8 cellular contexts compared by ENCODE assay signal in genomic region chr14:103846569-103847438, GRCh38. TPM values are rescaled to one million over a fixed set of nuclear protein-coding genes. Genes with fewer than 3 reads are reported as not detected.
DNase-seq lines count a peak whose midpoint lies in the region; ATAC-seq and TF ChIP-seq lines count a peak whose summit lies in the region.

No MANE protein-coding gene starts in this region.

- no peaks in the 10 kb centered on the region for H3K9me3 Mint-ChIP-seq in activated naive CD4-positive, alpha-beta T cell treated with anti-CD3 and anti-CD28 coated beads, Interleukin-2, amount 50 U/mL, for 72 hours

- H3K27ac ChIP-seq in left ventricle myocardium inferior (replicated peaks) (peak overlapping the region; percentile 93), rectal smooth muscle tissue (ENCODE audit: low read depth, low read length) (peak overlapping the region; percentile 58)

- H3K36me3 ChIP-seq in left ventricle myocardium inferior: peaks cover 17% of the 10 kb centered on the region
- no peaks in the 10 kb centered on the region for H3K36me3 ChIP-seq in rectal smooth muscle tissue (ENCODE audit: control insufficient read depth, insufficient read depth, low read length)

- H3K9me3 ChIP-seq in left ventricle myocardium inferior (replicated peaks): no peaks in the 10 kb centered on the region

- intact Hi-C loops in left ventricle myocardium inferior (cut with micrococcal nuclease): no loop called here

- H3K27me3 ChIP-seq in left ventricle myocardium inferior (ENCODE audit: low read depth): no peaks in the 10 kb centered on the region
- no peaks in the 10 kb centered on the region for H3K27me3 ChIP-seq in rectal smooth muscle tissue (ENCODE audit: control insufficient read depth, insufficient read depth, low read length)

- H3K36me3 Mint-ChIP-seq in activated naive CD4-positive, alpha-beta T cell treated with anti-CD3 and anti-CD28 coated beads, Interleukin-2, amount 50 U/mL, for 72 hours: peaks cover 0 to 4% of the 10 kb centered on the region in 2 donors

- DNase-seq in NK-92 treated with Interleukin-12 subunit alpha and Interleukin-12 subunit beta, amount 100 ng/mL, for 24 hours (lab: John Stamatoyannopoulos, UW): peak; percentile 43
- DNase-seq in NK-92 (lab: John Stamatoyannopoulos, UW; ENCODE audit: unreplicated experiment) (no peak), NCI-H226 (peak; percentile 26), left ventricle myocardium inferior (peak; percentile 57), SK-N-DZ (ENCODE audit: low spot score) (no peak)
- DNase-seq in activated naive CD4-positive, alpha-beta T cell treated with anti-CD3 and anti-CD28 coated beads, Interleukin-2, amount 50 U/mL, for 72 hours (ENCODE audit: low spot score in 2 of 2): peak in 1 of 2 donors; percentile 16

- H3K9ac ChIP-seq in rectal smooth muscle tissue (ENCODE audit: low read length): no peak overlapping the region

- peak overlapping the region; percentile 77 for H3K4me3 ChIP-seq in left ventricle myocardium inferior
- peak overlapping the region; percentile 77 for H3K4me3 ChIP-seq in rectal smooth muscle tissue (ENCODE audit: low read length)

- peak; percentile 28 for ATAC-seq in HG02763 (IDR thresholded peaks at IDR 0.05; ENCODE audit: unreplicated experiment)
- ATAC-seq in activated naive CD4-positive, alpha-beta T cell treated with anti-CD3 and anti-CD28 coated beads, Interleukin-2, amount 50 U/mL, for 72 hours: peak; percentile 42 to 59

- H3K4me1 ChIP-seq in left ventricle myocardium inferior (peaks cover 71% of the 10 kb centered on the region), rectal smooth muscle tissue (ENCODE audit: control insufficient read depth, insufficient read depth, low read length) (no peaks in the 10 kb centered on the region)

- TF ChIP-seq CTCF in left ventricle myocardium inferior (IDR thresholded peaks at IDR 0.05; ENCODE audit: borderline replicate concordance): no peak

- H3K27ac Mint-ChIP-seq in activated naive CD4-positive, alpha-beta T cell treated with anti-CD3 and anti-CD28 coated beads, Interleukin-2, amount 50 U/mL, for 72 hours: peak overlapping the region; percentile 53 to 59

RNA-seq across cellular contexts. Expression of gene PPP1R13B, which starts 0.6 kb away (rescaled TPM):
- total RNA-seq in activated naive CD4-positive, alpha-beta T cell treated with anti-CD3 and anti-CD28 coated beads, Interleukin-2, amount 50 U/mL, for 72 hours: 10 to 100 TPM; 11.7 to 12.1 TPM
- total RNA-seq in left ventricle myocardium inferior: 104 TPM
- polyA plus RNA-seq in SK-N-DZ (2014; cell fraction: cytosol; rRNA removed): 2.1 and 8.1 TPM in 2 replicates
- polyA plus RNA-seq in SK-N-DZ (2014; cell fraction: nucleus; rRNA removed): 5.5 and 10.0 TPM in 2 replicates

Comparison
In these comparisons a context has a peak if more than half of its experiments do, and no peak if none do; other contexts are left out.
1. DNase-seq: peak in NK-92 treated with Interleukin-12 subunit alpha and Interleukin-12 subunit beta, amount 100 ng/mL, for 24 hours (single experiment), NCI-H226 (single experiment) and left ventricle myocardium inferior (single experiment); none in NK-92 (single experiment) and SK-N-DZ (single experiment).